In the genomic region with DNA sequence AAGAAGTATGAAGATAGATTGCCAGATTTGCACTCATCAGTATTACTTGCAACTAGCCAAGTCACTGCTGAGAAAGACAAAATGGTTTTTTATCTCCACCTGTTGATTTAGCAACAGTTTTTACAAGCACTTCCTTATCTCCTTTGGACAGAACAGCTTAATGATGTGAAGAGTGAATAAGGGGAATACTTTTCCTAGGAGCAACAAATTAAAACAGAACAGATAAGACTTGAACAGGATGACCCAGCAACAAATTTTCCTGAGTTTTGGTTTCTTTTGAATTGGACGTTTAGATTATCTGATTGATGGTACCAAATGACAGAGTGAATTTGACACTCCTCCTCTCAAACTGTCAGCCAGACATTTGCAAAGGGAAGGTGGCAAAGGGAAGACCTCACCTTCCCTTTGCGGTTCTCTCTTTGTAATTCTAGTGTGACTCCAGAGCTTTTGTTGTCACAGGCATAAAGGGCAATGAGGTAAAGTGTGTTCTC, we compare ENCODE assay signal across 1 cellular context.
A peak's percentile ranks its signal among the peaks of the same experiment; 100 is the strongest.
TF ChIP-seq lines count a peak whose summit lies in the region.

No MANE protein-coding gene starts in this region.

TF ChIP-seq in K562, 482 proteins besides CTCF, POLR2A, EP300 and RAD21 (continued from another document and continues in another):
- TF ChIP-seq TOE1 (IDR thresholded peaks at IDR 0.05; ENCODE audit: borderline replicate concordance): peak; percentile 60; the same call in 1 of the 2 replicates
- TF ChIP-seq TOE1 (CRISPR knock-in tag; IDR thresholded peaks at IDR 0.05; ENCODE audit: borderline replicate concordance, low read depth): no peak
- peak; percentile 64 for TF ChIP-seq EP400 (IDR thresholded peaks at IDR 0.05)
- TF ChIP-seq FOSL1 (tag; conservative IDR thresholded peaks at IDR 0.05): peak; percentile 94
- TF ChIP-seq EGR1 (conservative IDR thresholded peaks at IDR 0.05): peak; percentile 38; the same call in 1 of the 2 replicates
- TF ChIP-seq TAF9B (IDR thresholded peaks at IDR 0.05; ENCODE audit: partially characterized antibody): peak; percentile 85
- TF ChIP-seq LEF1 (IDR thresholded peaks at IDR 0.05): peak; percentile 97
- TF ChIP-seq, protein P1, sequence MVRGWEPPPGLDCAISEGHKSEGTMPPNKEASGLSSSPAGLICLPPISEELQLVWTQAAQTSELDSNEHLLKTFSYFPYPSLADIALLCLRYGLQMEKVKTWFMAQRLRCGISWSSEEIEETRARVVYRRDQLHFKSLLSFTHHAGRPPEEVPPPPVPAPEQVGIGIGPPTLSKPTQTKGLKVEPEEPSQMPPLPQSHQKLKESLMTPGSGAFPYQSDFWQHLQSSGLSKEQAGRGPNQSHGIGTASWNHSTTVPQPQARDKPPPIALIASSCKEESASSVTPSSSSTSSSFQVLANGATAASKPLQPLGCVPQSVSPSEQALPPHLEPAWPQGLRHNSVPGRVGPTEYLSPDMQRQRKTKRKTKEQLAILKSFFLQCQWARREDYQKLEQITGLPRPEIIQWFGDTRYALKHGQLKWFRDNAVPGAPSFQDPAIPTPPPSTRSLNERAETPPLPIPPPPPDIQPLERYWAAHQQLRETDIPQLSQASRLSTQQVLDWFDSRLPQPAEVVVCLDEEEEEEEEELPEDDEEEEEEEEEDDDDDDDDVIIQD (CRISPR knock-in tag; IDR thresholded peaks at IDR 0.05): no peak
- TF ChIP-seq HMGN3 (IDR thresholded peaks at IDR 0.05; ENCODE audit: borderline replicate concordance, extremely low read depth, insufficient read length, low read depth, low read length): peak; percentile 93
- peak in 1 of 2 experiments; percentile 61; a peak in 1 of 4 replicates for TF ChIP-seq ETV6 (IDR thresholded peaks at IDR 0.05; ENCODE audit: borderline replicate concordance in 1 of 2, low read depth in 2 of 2, low read length in 1 of 2)
- TF ChIP-seq ETV6 (CRISPR knock-in tag; IDR thresholded peaks at IDR 0.05; ENCODE audit: borderline replicate concordance): no peak
- TF ChIP-seq CBFA2T3 (IDR thresholded peaks at IDR 0.05): peak; percentile 99
- 0 out of 2 replicates have a peak, but pooled peaks have one; percentile 28 for TF ChIP-seq JUN (IDR thresholded peaks at IDR 0.05; ENCODE audit: borderline replicate concordance, low read depth, low read length)
- no peak for TF ChIP-seq JUN (CRISPR knock-in tag; IDR thresholded peaks at IDR 0.05; ENCODE audit: borderline replicate concordance)
- TF ChIP-seq ETV1 (tag; conservative IDR thresholded peaks at IDR 0.05; ENCODE audit: low read depth): peak; percentile 97
- TF ChIP-seq ARID3A (IDR thresholded peaks at IDR 0.05; ENCODE audit: borderline replicate concordance, low read depth, low read length): peak; percentile 92
- TF ChIP-seq ZNF384 (IDR thresholded peaks at IDR 0.05; ENCODE audit: low read depth, low read length): peak; percentile 70
- peak; percentile 70 for TF ChIP-seq MBD2 (IDR thresholded peaks at IDR 0.05; ENCODE audit: borderline replicate concordance, low read depth)
- no peak for TF ChIP-seq CEBPG (CRISPR knock-in tag; IDR thresholded peaks at IDR 0.05)
- TF ChIP-seq CEBPG (tag; conservative IDR thresholded peaks at IDR 0.05 in 1 of 2, IDR thresholded peaks at IDR 0.05 in 1 of 2): peak; percentile 86 to 90
- TF ChIP-seq ZKSCAN8 (CRISPR knock-in tag; IDR thresholded peaks at IDR 0.05): peak; percentile 90
- no peak; the same call in 1 of the 2 replicates for TF ChIP-seq EZH2 (IDR thresholded peaks at IDR 0.05; ENCODE audit: borderline replicate concordance, low read depth, low read length)
- TF ChIP-seq NFATC3 (IDR thresholded peaks at IDR 0.05): peak; percentile 86; the same call in 1 of the 2 replicates
- peak; percentile 73 for TF ChIP-seq ELF1 (tag; IDR thresholded peaks at IDR 0.05)
- TF ChIP-seq GABPA (tag; conservative IDR thresholded peaks at IDR 0.05; ENCODE audit: low read depth): peak; percentile 46
- TF ChIP-seq CBFA2T2 (conservative IDR thresholded peaks at IDR 0.05): peak; percentile 98
- TF ChIP-seq NFIC (IDR thresholded peaks at IDR 0.05): peak; percentile 93
- TF ChIP-seq ARNT (IDR thresholded peaks at IDR 0.05): peak; percentile 98 to 99
- peak; percentile 92 for TF ChIP-seq MEF2D (tag; conservative IDR thresholded peaks at IDR 0.05; ENCODE audit: low read depth)
- peak; percentile 91 to 100 for TF ChIP-seq RCOR1 (IDR thresholded peaks at IDR 0.05; ENCODE audit: borderline replicate concordance in 1 of 2, low read depth in 2 of 2, low read length in 2 of 2)
- TF ChIP-seq E2F8 (IDR thresholded peaks at IDR 0.05; ENCODE audit: low read depth, partially characterized antibody): peak; percentile 74
- TF ChIP-seq ZNF316 (IDR thresholded peaks at IDR 0.05): peak; percentile 97
- peak; percentile 21; the same call in 1 of the 2 replicates for TF ChIP-seq FOXA1 (IDR thresholded peaks at IDR 0.05; ENCODE audit: borderline replicate concordance)
- no peak; the same call in 1 of the 2 replicates for TF ChIP-seq ATF4 (CRISPR knock-in tag; IDR thresholded peaks at IDR 0.05)
- peak; percentile 18 to 96 for TF ChIP-seq AFF1 (IDR thresholded peaks at IDR 0.05; ENCODE audit: low read depth in 1 of 2, partially characterized antibody in 2 of 2)
- no peak for TF ChIP-seq ELK3 (CRISPR knock-in tag; IDR thresholded peaks at IDR 0.05)
- TF ChIP-seq CTBP1 (IDR thresholded peaks at IDR 0.05; ENCODE audit: borderline replicate concordance): peak; percentile 96
- no peak for TF ChIP-seq CHD2 (IDR thresholded peaks at IDR 0.05; ENCODE audit: low read depth, low read length)
- TF ChIP-seq MBD1 (CRISPR knock-in tag; IDR thresholded peaks at IDR 0.05): no peak
- peak; percentile 88 for TF ChIP-seq ATF7 (IDR thresholded peaks at IDR 0.05)
- peak; percentile 97 for TF ChIP-seq ZNF644 (tag; IDR thresholded peaks at IDR 0.05; ENCODE audit: low read depth)
- peak; percentile 96 for TF ChIP-seq ZNF175 (CRISPR knock-in tag; IDR thresholded peaks at IDR 0.05; ENCODE audit: low read depth)
- peak; percentile 83; the same call in 1 of the 2 replicates for TF ChIP-seq MECOM (CRISPR knock-in tag; IDR thresholded peaks at IDR 0.05)
- TF ChIP-seq ZNF280B (CRISPR knock-in tag; IDR thresholded peaks at IDR 0.05): no peak
- peak in 1 of 2 experiments; percentile 95; a peak in 2 of 4 replicates for TF ChIP-seq FOXA3 (CRISPR knock-in tag; conservative IDR thresholded peaks at IDR 0.05 in 1 of 2, IDR thresholded peaks at IDR 0.05 in 1 of 2)
- TF ChIP-seq ZNF124 (CRISPR knock-in tag; IDR thresholded peaks at IDR 0.05): no peak
- TF ChIP-seq, protein P2, sequence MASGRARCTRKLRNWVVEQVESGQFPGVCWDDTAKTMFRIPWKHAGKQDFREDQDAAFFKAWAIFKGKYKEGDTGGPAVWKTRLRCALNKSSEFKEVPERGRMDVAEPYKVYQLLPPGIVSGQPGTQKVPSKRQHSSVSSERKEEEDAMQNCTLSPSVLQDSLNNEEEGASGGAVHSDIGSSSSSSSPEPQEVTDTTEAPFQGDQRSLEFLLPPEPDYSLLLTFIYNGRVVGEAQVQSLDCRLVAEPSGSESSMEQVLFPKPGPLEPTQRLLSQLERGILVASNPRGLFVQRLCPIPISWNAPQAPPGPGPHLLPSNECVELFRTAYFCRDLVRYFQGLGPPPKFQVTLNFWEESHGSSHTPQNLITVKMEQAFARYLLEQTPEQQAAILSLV (tag; IDR thresholded peaks at IDR 0.05): peak; percentile 58
- TF ChIP-seq RBFOX2 (IDR thresholded peaks at IDR 0.05; ENCODE audit: low read depth, low read length): no peak
- TF ChIP-seq RUNX1 (IDR thresholded peaks at IDR 0.05; ENCODE audit: low read depth): peak; percentile 20; the same call in 1 of the 2 replicates
